26 cellular contexts compared by ENCODE assay signal in genomic region chr15:91622676-91623342, GRCh38.
DNase-seq lines count a peak whose midpoint lies in the region; ATAC-seq and TF ChIP-seq lines count a peak whose summit lies in the region.
"Had no signal": no experiment of that assay in that cellular context is flagged by ENCODE, and none has a peak within 500 bp of the region (broad histone marks: within the 10 kb centered on the region; RNA-seq: fewer than 3 reads in every experiment).

No MANE protein-coding gene starts in this region.

- H3F3A ChIP-seq in SK-N-SH (replicated peaks; ENCODE audit: insufficient read depth): no peaks in the 10 kb centered on the region

- no peaks in the 10 kb centered on the region for H3K9me2 ChIP-seq in SK-N-SH

- DNase-seq in A673 (ENCODE audit: low spot score) (peak; percentile 60), astrocyte of the spinal cord (ENCODE audit: low read depth, low spot score) (peak; percentile 5), esophagus muscularis mucosa (ENCODE audit: extremely low spot score) (peak; percentile 64), neural crest cell (ENCODE audit: low read depth, low spot score) (no peak), middle frontal gyrus (ENCODE audit: extremely low spot score, low spot score) (no peak), AML-193 (lab: John Stamatoyannopoulos, UW) (no peak), SK-N-SH (no peak)
- DNase-seq: CD4-positive, CD25-positive, alpha-beta regulatory T cell; DMS153; DND-41; H7; MV-4-11; NCI-H1105; NCI-H1436 treated with DMSO at 0.1 percent for 48 hours; NCI-H187 treated with DMSO at 0.1 percent for 48 hours; NCI-H446; NCI-H526; NCI-H82; NK-92 treated with Interleukin-12 subunit alpha and Interleukin-12 subunit beta, amount 100 ng/mL, for 24 hours; Right ventricle myocardium superior; RPMI8226 had no signal

- H3K9ac ChIP-seq in SK-N-SH: no peak overlapping the region
- H3K9ac ChIP-seq: BLaER1 had no signal

- WGBS in esophagus muscularis mucosa: 90% methylated on average over 9 of the region's 9 CpGs
- WGBS in SK-N-SH (ENCODE audit: low lambda C conversion rate): 59% methylated on average over 9 of the region's 9 CpGs

- H3K36me3 ChIP-seq in A673 (ENCODE audit: insufficient read depth, low read length, poor library complexity, severe bottlenecking): no peaks in the 10 kb centered on the region
- no peaks in the 10 kb centered on the region for H3K36me3 ChIP-seq in esophagus muscularis mucosa
- H3K36me3 ChIP-seq in SK-N-SH (replicated peaks in 1 of 2; ENCODE audit: control insufficient read depth in 1 of 2, insufficient read depth in 2 of 2, low read length in 1 of 2): no peaks in the 10 kb centered on the region
- H3K36me3 ChIP-seq: BLaER1, SJSA1 had no signal

- H3K4me1 Mint-ChIP-seq in neural crest cell: peaks cover 42% of the 10 kb centered on the region
- H3K4me1 Mint-ChIP-seq: CD4-positive, CD25-positive, alpha-beta regulatory T cell had no signal

- H3K4me1 ChIP-seq in A673 (ENCODE audit: insufficient read depth, low read length, poor library complexity, severe bottlenecking) (peaks cover 4% of the 10 kb centered on the region), esophagus muscularis mucosa (peaks cover 11 to 36% (median 30%) of the 10 kb centered on the region in 4 donors), SK-N-SH (ENCODE audit: control insufficient read depth in 1 of 2, insufficient read depth in 2 of 2, low read depth in 1 of 2, low read length in 1 of 2) (peaks cover 0 to 12% of the 10 kb centered on the region in 2 experiments; a peak in 2 of 4 replicates)
- H3K4me1 ChIP-seq: BLaER1, SJSA1 had no signal

- peak overlapping the region; percentile 43 for H3K27ac Mint-ChIP-seq in neural crest cell (ENCODE audit: unreplicated experiment)
- H3K27ac Mint-ChIP-seq: CD4-positive, CD25-positive, alpha-beta regulatory T cell had no signal

- ATAC-seq in activated CD4-positive, CD25-positive, alpha-beta regulatory T cell treated with anti-CD3 and anti-CD28 coated beads, Interleukin-2, amount 50 U/mL, for 24 hours: no peak
- ATAC-seq: HepG2 had no signal

- H2AFZ ChIP-seq in SK-N-SH (ENCODE audit: low read depth): no peak overlapping the region

- in situ Hi-C loops in astrocyte of the spinal cord (cut with HindIII; ENCODE audit: low sequenced_read_pairs): no loop called here

- POLR2A ChIA-PET in A673 (lab: Charles Lee; ENCODE audit: low non-redundant PET) (interaction anchor here (0.7 kb wide), 1 partner anchor 851 kb away, joined by 3 read pairs; no protein-coding TSS in a partner anchor), SK-N-SH (lab: Yijun Ruan, JAX) (no interaction called here)

- CTCF ChIA-PET in A673 (lab: Charles Lee): no interaction called here
- CTCF ChIA-PET in SK-N-SH (lab: Yijun Ruan, JAX): no interaction called here

- no peaks in the 10 kb centered on the region for H3K79me2 ChIP-seq in SK-N-SH (ENCODE audit: insufficient read depth)

- TF ChIP-seq CTCF in A673 (conservative IDR thresholded peaks at IDR 0.05; ENCODE audit: low read depth, low read length) (no peak), astrocyte of the spinal cord (IDR thresholded peaks at IDR 0.05; ENCODE audit: low read depth, low read length) (no peak), esophagus muscularis mucosa (IDR thresholded peaks at IDR 0.05) (no peak), neural crest cell (conservative IDR thresholded peaks at IDR 0.05) (no peak), SK-N-SH (IDR thresholded peaks at IDR 0.05) (no peak)

- no peak for TF ChIP-seq POLR2A in esophagus muscularis mucosa (IDR thresholded peaks at IDR 0.05; ENCODE audit: low read depth)

- no TSS peak for BruUV-seq in A673 (replicated peaks; lab: Mats Ljungman, UMichigan)

- no peak overlapping the region for H3K4me2 ChIP-seq in SK-N-SH
- H3K4me2 ChIP-seq: BLaER1 had no signal

- TF ChIP-seq RAD21 in SK-N-SH (IDR thresholded peaks at IDR 0.05; ENCODE audit: low read length): no peak

- H3K27me3 Mint-ChIP-seq in neural crest cell (ENCODE audit: low read depth): no peaks in the 10 kb centered on the region

- H3K4me3 Mint-ChIP-seq in neural crest cell: no peak overlapping the region

- H3K4me3 ChIP-seq in A673 (ENCODE audit: low read depth, low read length, poor library complexity, severe bottlenecking): no peak overlapping the region
- no peak overlapping the region for H3K4me3 ChIP-seq in astrocyte of the spinal cord (ENCODE audit: low read depth, low read length)
- H3K4me3 ChIP-seq in esophagus muscularis mucosa: no peak overlapping the region
- H3K4me3 ChIP-seq in SK-N-SH (ENCODE audit: low read depth in 2 of 2, low read length in 1 of 2): no peak overlapping the region
- H3K4me3 ChIP-seq: BLaER1, SJSA1 had no signal

- intact Hi-C loops in A673 (cut with micrococcal nuclease; ENCODE audit: unreplicated experiment): no loop called here
- intact Hi-C loops in esophagus muscularis mucosa (cut with DNase I): no loop called here

- peaks cover 2% of the 10 kb centered on the region for H3K9me3 Mint-ChIP-seq in neural crest cell

- no peaks in the 10 kb centered on the region for H3K9me3 ChIP-seq in A673 (ENCODE audit: low read depth, low read length, poor library complexity, severe bottlenecking)
- H3K9me3 ChIP-seq in esophagus muscularis mucosa: no peaks in the 10 kb centered on the region
- no peaks in the 10 kb centered on the region for H3K9me3 ChIP-seq in SK-N-SH
- H3K9me3 ChIP-seq: BLaER1, SJSA1 had no signal

- H3K27me3 ChIP-seq in A673 (replicated peaks; ENCODE audit: insufficient read depth, low read depth, low read length, poor library complexity): no peaks in the 10 kb centered on the region
- H3K27me3 ChIP-seq in esophagus muscularis mucosa: no peaks in the 10 kb centered on the region
- no peaks in the 10 kb centered on the region for H3K27me3 ChIP-seq in SK-N-SH (ENCODE audit: insufficient read depth)
- H3K27me3 ChIP-seq: BLaER1, SJSA1 had no signal

- no peaks in the 10 kb centered on the region for H4K20me1 ChIP-seq in SK-N-SH (ENCODE audit: insufficient read depth)
- H4K20me1 ChIP-seq: BLaER1 had no signal

- no peak overlapping the region for H3K27ac ChIP-seq in A673 (ENCODE audit: low read depth, low read length, poor library complexity, severe bottlenecking)
- no peak overlapping the region for H3K27ac ChIP-seq in esophagus muscularis mucosa (replicated peaks in 1 of 4)
- H3K27ac ChIP-seq in SK-N-SH (ENCODE audit: low read depth in 2 of 2, low read length in 1 of 2): no peak overlapping the region
- H3K27ac ChIP-seq: 22Rv1, BLaER1, SJSA1 had no signal

- no peaks in the 10 kb centered on the region for H3K36me3 Mint-ChIP-seq in neural crest cell (ENCODE audit: low read depth)
- H3K36me3 Mint-ChIP-seq: CD4-positive, CD25-positive, alpha-beta regulatory T cell had no signal

- TF ChIP-seq EP300 in esophagus muscularis mucosa (IDR thresholded peaks at IDR 0.05): no peak
- TF ChIP-seq EP300 in SK-N-SH (IDR thresholded peaks at IDR 0.05; ENCODE audit: borderline replicate concordance in 1 of 2, low read depth in 1 of 2, low read length in 1 of 2): no peak

TF ChIP-seq in SK-N-SH, 30 proteins besides CTCF, POLR2A, EP300 and RAD21:
- TF ChIP-seq FOXJ3 (CRISPR knock-in tag; IDR thresholded peaks at IDR 0.05): no peak
- TF ChIP-seq RCOR1 (IDR thresholded peaks at IDR 0.05; ENCODE audit: low read length): no peak
- no peak for TF ChIP-seq FOXM1 (IDR thresholded peaks at IDR 0.05; ENCODE audit: low read depth)
- no peak for TF ChIP-seq CHD2 (IDR thresholded peaks at IDR 0.05; ENCODE audit: low read length, partially characterized antibody)
- TF ChIP-seq RFX5 (IDR thresholded peaks at IDR 0.05; ENCODE audit: low read length): no peak
- no peak for TF ChIP-seq IRF3 (IDR thresholded peaks at IDR 0.05; ENCODE audit: low read depth, low read length)

Comparison
In these comparisons a context has a peak if more than half of its experiments do, and no peak if none do; other contexts are left out.
1. DNase-seq: peak in A673 (single experiment), astrocyte of the spinal cord (single experiment) and esophagus muscularis mucosa (single experiment); none in neural crest cell (single experiment), middle frontal gyrus (single experiment), AML-193 (0 of 2) and SK-N-SH (single experiment).